9 cellular contexts compared by ENCODE assay signal in genomic region chr1:5903031-5903430, GRCh38.
"Had no signal": no experiment of that assay in that cellular context is flagged by ENCODE, and none has a peak within 500 bp of the region (broad histone marks: within the 10 kb centered on the region; RNA-seq: fewer than 3 reads in every experiment).

No MANE protein-coding gene starts in this region.

- H3K4me3 ChIP-seq: GM23248, HAP-1 had no signal

- H3K27me3 Mint-ChIP-seq: IgD-negative memory B cell had no signal

- H2AFZ ChIP-seq: GM23248 had no signal

- H3K9ac ChIP-seq: GM23248 had no signal

- ATAC-seq: HCT116, HepG2 had no signal

- DNase-seq: GM23248, GOT3, H7, HFFc6 had no signal

- H3K4me1 ChIP-seq: HAP-1 had no signal

- H3K27ac ChIP-seq: GM23248, HL-60 had no signal

- H3K27ac Mint-ChIP-seq: HFFc6, IgD-negative memory B cell had no signal

- H3K36me3 ChIP-seq: HAP-1 had no signal

- H3K9me3 ChIP-seq: HAP-1 had no signal

- H3K9me3 Mint-ChIP-seq: HFFc6, IgD-negative memory B cell had no signal

- H3K4me3 Mint-ChIP-seq: HFFc6, IgD-negative memory B cell had no signal
